In genomic region chr1:2412773-2413494, GRCh38 we compare ENCODE assay signal across 8 cellular contexts. TPM values are rescaled to one million over a fixed set of nuclear protein-coding genes. Genes with fewer than 3 reads are reported as not detected.
DNase-seq lines count a peak whose midpoint lies in the region; ATAC-seq, FAIRE-seq and TF ChIP-seq lines count a peak whose summit lies in the region.

No MANE protein-coding gene starts in this region.

- H3K14ac ChIP-seq in H1 (ENCODE audit: insufficient read length): no peak overlapping the region

- peaks cover 0 to 4% of the 10 kb centered on the region in 2 experiments for H4K20me1 ChIP-seq in H1 (replicated peaks in 1 of 2; ENCODE audit: control insufficient read depth in 1 of 2, insufficient read depth in 2 of 2, low read length in 2 of 2)

- POLR2A ChIA-PET in H1 (lab: Charles Lee; ENCODE audit: partially characterized antibody): interaction anchor here (0.6 to 3.6 kb wide), 6 partner anchors 10 to 216 kb away, joined by 3 to 13 read pairs (median 3); no protein-coding TSS in a partner anchor

- no peak for TF ChIP-seq EP300 in H1 (IDR thresholded peaks at IDR 0.05; ENCODE audit: borderline replicate concordance in 1 of 2, low read depth in 2 of 2, low read length in 2 of 2)

- H3K23me2 ChIP-seq in H1 (ENCODE audit: low read depth, low read length): peaks cover 15% of the 10 kb centered on the region

- DNase-seq in ELF-1 (ENCODE audit: low read depth, low spot score) (peak; percentile 71), SJCRH30 (no peak), H1 (ENCODE audit: low read depth in 1 of 2, low spot score in 2 of 2) (no peak), naive B cell (no peak), NCI-H1048 (lab: John Stamatoyannopoulos, UW) (no peak)
- DNase-seq in stimulated activated CD4-positive, alpha-beta T cell treated with anti-CD3 and anti-CD28 coated beads, Interleukin-15, amount 100 ng/mL, for 24 hours: no peak

- H3K36me3 Mint-ChIP-seq in naive B cell: no peaks in the 10 kb centered on the region

- H3K56ac ChIP-seq in H1 (replicated peaks; ENCODE audit: insufficient read length, low read depth, low read length): no peak overlapping the region

- no peak for TF ChIP-seq CTCF in H1 (IDR thresholded peaks at IDR 0.05; ENCODE audit: control extremely low read depth in 1 of 3, insufficient read depth in 1 of 3, low read depth in 1 of 3, low read length in 3 of 3)

- H4K8ac ChIP-seq in H1 (ENCODE audit: extremely low read depth, insufficient read depth, low read length): peak overlapping the region; percentile 83

- H3K4me3 ChIP-seq in SJCRH30 (peak overlapping the region; percentile 93), H1 (ENCODE audit: extremely low read depth in 1 of 4, insufficient read depth in 2 of 4, low read depth in 3 of 4, low read length in 4 of 4) (peak overlapping the region; percentile 51 to 92 (median 56))

- no peaks in the 10 kb centered on the region for H3K9me3 ChIP-seq in SJCRH30 (replicated peaks)
- H3K9me3 ChIP-seq in H1 (ENCODE audit: insufficient read depth in 2 of 2, low read depth in 1 of 2, low read length in 1 of 2): no peaks in the 10 kb centered on the region

- no peak for FAIRE-seq in H1 (lab: Jason Lieb, UNC)

- H3K4ac ChIP-seq in H1 (replicated peaks; ENCODE audit: insufficient read length, low read depth, low read length): peak overlapping the region; percentile 96

- peak overlapping the region; percentile 97 for H3K18ac ChIP-seq in H1 (ENCODE audit: extremely low read depth, low read length)

- H3K9me3 Mint-ChIP-seq in naive B cell: no peaks in the 10 kb centered on the region

- peak overlapping the region; percentile 75 to 91 for H3K4me2 ChIP-seq in H1 (ENCODE audit: insufficient read depth in 1 of 2, low read depth in 2 of 2, low read length in 2 of 2)

- H3K27ac Mint-ChIP-seq in naive B cell: peak overlapping the region in 2 of 6 donors; percentile 59 to 92

- peak overlapping the region; percentile 78; the same call in 1 of the 2 replicates for H2BK5ac ChIP-seq in H1 (ENCODE audit: low read depth, low read length)

- H4K91ac ChIP-seq in H1 (replicated peaks; ENCODE audit: insufficient read length, low read length): peak overlapping the region; percentile 97

- peak overlapping the region; percentile 35 to 79 (median 64); a peak in 6 of 7 replicates for H3K9ac ChIP-seq in H1 (replicated peaks in 1 of 4; ENCODE audit: extremely low read depth in 1 of 4, low read depth in 3 of 4, low read length in 3 of 4)

- TF ChIP-seq POLR2A in H1 (IDR thresholded peaks at IDR 0.05; ENCODE audit: control extremely low read depth in 1 of 2, low read depth in 2 of 2, low read length in 2 of 2): no peak; a peak in 2 of 3 replicates

- no peaks in the 10 kb centered on the region for H3K36me3 ChIP-seq in SJCRH30
- H3K36me3 ChIP-seq in H1 (ENCODE audit: control insufficient read depth in 2 of 4, insufficient read depth in 4 of 4, low read length in 3 of 4): peaks cover 2 to 8% (median 5%) of the 10 kb centered on the region in 4 experiments; a peak in 5 of 8 replicates

- no peaks in the 10 kb centered on the region for H3K27me3 Mint-ChIP-seq in naive B cell

- peak overlapping the region; percentile 65; the same call in 1 of the 2 replicates for H2AK5ac ChIP-seq in H1 (ENCODE audit: low read depth, low read length)

- CTCF ChIA-PET in H1 (lab: Charles Lee; ENCODE audit: partially characterized antibody): interaction anchor here (0.9 to 1.8 kb wide), 4 partner anchors 10 to 134 kb away, joined by 3 to 7 read pairs (median 4); no protein-coding TSS in a partner anchor

- WGBS in H1 (ENCODE audit: extremely low coverage in 1 of 2, insufficient coverage in 1 of 2, insufficient read length in 1 of 2, insufficient replicate concordance in 2 of 2, low coverage in 1 of 2, low lambda C conversion rate in 2 of 2, missing lambda C conversion rate in 1 of 2), 2 experiments: 7% methylated on average over 26 of the region's 66 CpGs; no CpG with 5 or more reads in 1 of the 2 experiments

- peak overlapping the region; percentile 81; the same call in 1 of the 2 replicates for H2BK15ac ChIP-seq in H1 (ENCODE audit: low read length)

- H3K4me1 ChIP-seq in SJCRH30: peaks cover 8% of the 10 kb centered on the region; the same call in 1 of the 2 replicates
- H3K4me1 ChIP-seq in H1 (replicated peaks in 1 of 4; ENCODE audit: control insufficient read depth in 3 of 4, insufficient read depth in 4 of 4, low read length in 3 of 4): peaks cover 0 to 14% (median 11%) of the 10 kb centered on the region in 4 experiments; a peak in 5 of 7 replicates

- H2BK120ac ChIP-seq in H1 (replicated peaks; ENCODE audit: low read depth, low read length): no peak overlapping the region

- TF ChIP-seq RAD21 in H1 (IDR thresholded peaks at IDR 0.05 in 1 of 2, conservative IDR thresholded peaks at IDR 0.05 in 1 of 2; ENCODE audit: low read depth in 2 of 2, low read length in 2 of 2): no peak

- H2AFZ ChIP-seq in H1 (ENCODE audit: low read length): no peak overlapping the region; the same call in 1 of the 2 replicates

- H3K79me2 ChIP-seq in H1 (ENCODE audit: control insufficient read depth in 1 of 2, insufficient read depth in 2 of 2, low read length in 2 of 2): peaks cover 0 to 6% of the 10 kb centered on the region in 2 experiments; a peak in 1 of 4 replicates

- H2BK20ac ChIP-seq in H1 (ENCODE audit: low read length): no peak overlapping the region

- no peak overlapping the region for H3K23ac ChIP-seq in H1 (ENCODE audit: insufficient read length)

- ATAC-seq in GM19328 (IDR thresholded peaks at IDR 0.05; ENCODE audit: unreplicated experiment): peak; percentile 21
- peak; percentile 17 for ATAC-seq in HG03280 (IDR thresholded peaks at IDR 0.05; ENCODE audit: unreplicated experiment)
- ATAC-seq in naive B cell (ENCODE audit: low read depth in 2 of 2): peak; percentile 18 to 26

- peak overlapping the region; percentile 98 for H4K5ac ChIP-seq in H1 (ENCODE audit: insufficient read length, low read depth, low read length)

- no peak overlapping the region for H2BK12ac ChIP-seq in H1 (ENCODE audit: low read depth, low read length)

- H3K79me1 ChIP-seq in H1 (ENCODE audit: low read depth, low read length): no peaks in the 10 kb centered on the region

- H3K27ac ChIP-seq in SJCRH30 (peak overlapping the region; percentile 21; the same call in 1 of the 2 replicates), H1 (ENCODE audit: low read depth, low read length) (no peak overlapping the region; the same call in 1 of the 2 replicates)

- peak overlapping the region in 6 of 8 donors; percentile 84 to 91 (median 88) for H3K4me3 Mint-ChIP-seq in naive B cell

- H3K4me1 Mint-ChIP-seq in naive B cell: peaks cover 21 to 39% (median 39%) of the 10 kb centered on the region in 3 donors

- H3K27me3 ChIP-seq in SJCRH30: peaks cover 18% of the 10 kb centered on the region
- H3K27me3 ChIP-seq in H1 (replicated peaks in 1 of 4; ENCODE audit: control insufficient read depth in 3 of 4, extremely low read depth in 1 of 4, insufficient read depth in 3 of 4, low read length in 3 of 4): no peaks in the 10 kb centered on the region; a peak in 1 of 7 replicates

TF ChIP-seq in H1, 55 proteins besides CTCF, POLR2A, EP300 and RAD21 (continues in another document):
- no peak for TF ChIP-seq CHD2 (IDR thresholded peaks at IDR 0.05; ENCODE audit: low read length)
- TF ChIP-seq E2F6 (IDR thresholded peaks at IDR 0.05): peak; percentile 93
- peak; percentile 67 for TF ChIP-seq KDM4A (IDR thresholded peaks at IDR 0.05; ENCODE audit: low read depth, low read length, severe bottlenecking)

RNA-seq across cellular contexts. Expression of gene PEX10, which starts 0.6 kb away (rescaled TPM):
- total RNA-seq in SJCRH30 (2014; rRNA removed; shearing (Covaris generic)): 28.8 and 32.7 TPM in 2 replicates
- total RNA-seq in H1 (2021; fragmentation: NEBNext Ultra II Directional; extraction: Animal tissue kit (Norgen Biotek cat#: 25700)): 24.3 and 24.7 TPM in 2 replicates
- polyA plus RNA-seq in H1 (2011; rRNA removed) (26.9 and 37.3 TPM in 2 replicates), naive B cell (ENCODE audit: low read depth in 6 of 6) (10 to 100 TPM; 10.7 to 24.1 (median 15.1) TPM)
- polyA plus RNA-seq in H1 (2011; cell fraction: cytosol; rRNA removed): 29.9 TPM
- 42.6 TPM for polyA plus RNA-seq in H1 (2011; cell fraction: nucleus; rRNA removed)
- polyA plus RNA-seq in H1 (2012, experiment 1 of 2): 16.5 to 25.6 TPM (median 24.1 TPM) in 4 replicates
- 26.0 TPM for polyA plus RNA-seq in H1 (2012, experiment 2 of 2)
- polyA plus RNA-seq in H1 (2013, experiment 1 of 2): 13.3 TPM
- polyA plus RNA-seq in H1 (2013, experiment 2 of 2): 13.7 TPM
- polyA minus RNA-seq in H1 (2011; rRNA and poly(A)+ RNA removed): 10.7 and 13.6 TPM in 2 replicates
- polyA minus RNA-seq in H1 (2011; cell fraction: cytosol; rRNA and poly(A)+ RNA removed): 19.8 TPM
- polyA minus RNA-seq in H1 (2011; cell fraction: nucleus; rRNA and poly(A)+ RNA removed): 22.3 TPM

RNA-seq across cellular contexts. Expression of gene RER1, which starts 21.3 kb away (rescaled TPM):
- total RNA-seq in SJCRH30 (2014; rRNA removed; shearing (Covaris generic)): 124 and 145 TPM in 2 replicates
- total RNA-seq in H1 (2021; fragmentation: NEBNext Ultra II Directional; extraction: Animal tissue kit (Norgen Biotek cat#: 25700)): 92.0 and 102 TPM in 2 replicates
- 120 and 134 TPM in 2 replicates for polyA plus RNA-seq in H1 (2011; rRNA removed)
- 93.7 TPM for polyA plus RNA-seq in H1 (2011; cell fraction: cytosol; rRNA removed)
- polyA plus RNA-seq in H1 (2011; cell fraction: nucleus; rRNA removed): 63.8 TPM
- polyA plus RNA-seq in H1 (2012, experiment 1 of 2): 70.3 to 94.7 TPM (median 80.1 TPM) in 4 replicates
- polyA plus RNA-seq in H1 (2012, experiment 2 of 2): 37.7 TPM
- 96.9 TPM for polyA plus RNA-seq in H1 (2013, experiment 1 of 2)
- polyA plus RNA-seq in H1 (2013, experiment 2 of 2): 106 TPM
- polyA minus RNA-seq in H1 (2011; rRNA and poly(A)+ RNA removed): 133 and 151 TPM in 2 replicates
- polyA minus RNA-seq in H1 (2011; cell fraction: cytosol; rRNA and poly(A)+ RNA removed): 34.6 TPM
- polyA minus RNA-seq in H1 (2011; cell fraction: nucleus; rRNA and poly(A)+ RNA removed): 20.3 TPM
- 100 to 1,000 TPM; 116 to 129 (median 121) TPM for polyA plus RNA-seq in naive B cell (ENCODE audit: low read depth in 6 of 6)

RNA-seq across cellular contexts. Expression of gene MORN1, which starts 21.6 kb away (rescaled TPM):
- 7.5 TPM in 2 replicates for total RNA-seq in SJCRH30 (2014; rRNA removed; shearing (Covaris generic))
- 9.1 and 10.5 TPM in 2 replicates for total RNA-seq in H1 (2021; fragmentation: NEBNext Ultra II Directional; extraction: Animal tissue kit (Norgen Biotek cat#: 25700))
- polyA plus RNA-seq in H1 (2011; rRNA removed): 5.0 and 7.6 TPM in 2 replicates
- polyA plus RNA-seq in H1 (2011; cell fraction: cytosol; rRNA removed): 6.9 TPM
- 15.8 TPM for polyA plus RNA-seq in H1 (2011; cell fraction: nucleus; rRNA removed)
- polyA plus RNA-seq in H1 (2012, experiment 1 of 2): 4.3 to 8.9 TPM (median 7.8 TPM) in 4 replicates
- 2.9 TPM for polyA plus RNA-seq in H1 (2012, experiment 2 of 2)
- 3.5 TPM for polyA plus RNA-seq in H1 (2013, experiment 1 of 2)
- polyA plus RNA-seq in H1 (2013, experiment 2 of 2): 3.7 TPM
- 9.2 and 11.9 TPM in 2 replicates for polyA minus RNA-seq in H1 (2011; rRNA and poly(A)+ RNA removed)
- 7.9 TPM for polyA minus RNA-seq in H1 (2011; cell fraction: cytosol; rRNA and poly(A)+ RNA removed)
- polyA minus RNA-seq in H1 (2011; cell fraction: nucleus; rRNA and poly(A)+ RNA removed): 14.4 TPM
- polyA plus RNA-seq in naive B cell (ENCODE audit: low read depth in 6 of 6): 1 to 10 TPM in 5 of 6 donors, under 1 TPM in 1; 0.29 to 7.1 (median 6.1) TPM
